ENCODE assay signal across 1 cellular context in genomic region chr22:50246242-50247175, GRCh38.
TF ChIP-seq lines count a peak whose summit lies in the region.

No MANE protein-coding gene starts in this region.

TF ChIP-seq in WTC11, 78 proteins besides CTCF, POLR2A, EP300 and RAD21 (continued from another document):
- TF ChIP-seq ZNF281 (CRISPR knock-in tag; IDR thresholded peaks at IDR 0.05), result no peak
- no peak for TF ChIP-seq ERG (CRISPR knock-in tag; IDR thresholded peaks at IDR 0.05)
- TF ChIP-seq MLX (CRISPR knock-in tag; IDR thresholded peaks at IDR 0.05), result no peak
- no peak for TF ChIP-seq CBFB (CRISPR knock-in tag; IDR thresholded peaks at IDR 0.05; ENCODE audit: low read depth)
